In the genomic region with DNA sequence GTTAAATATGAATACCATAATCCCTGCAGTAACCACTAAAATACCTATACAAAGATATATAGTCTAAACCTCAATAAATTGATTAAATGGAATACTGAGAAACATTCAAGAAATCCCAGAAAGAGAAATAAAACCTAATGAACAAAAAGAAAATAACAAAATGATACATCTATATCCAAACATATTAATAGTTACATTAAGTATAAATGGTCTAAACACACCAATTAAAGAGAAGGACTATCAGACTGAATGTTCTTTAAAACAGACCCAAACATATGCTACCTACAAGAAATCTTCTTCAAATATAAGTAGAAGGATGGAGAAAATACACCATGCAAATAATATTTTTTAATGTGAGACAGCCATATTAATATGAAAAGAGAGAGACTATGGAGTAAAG, we compare ENCODE assay signal across 28 cellular contexts.
"Had no signal": no experiment of that assay in that cellular context is flagged by ENCODE, and none has a peak within 500 bp of the region (broad histone marks: within the 10 kb centered on the region; RNA-seq: fewer than 3 reads in every experiment).

No MANE protein-coding gene starts in this region.

- H3K4me3 ChIP-seq: MG63, SJCRH30 had no signal

- H3K9me3 ChIP-seq: SK-N-SH had no signal

- H3K4me1 ChIP-seq: SJCRH30 had no signal

- H3K27me3 ChIP-seq: MG63, SJCRH30 had no signal

- DNase-seq: activated B cell treated with CpG ODN at 0.5 μM for 24 hours; activated CD4-positive, alpha-beta memory T cell treated with anti-CD3 and anti-CD28 coated beads for 36 hours; activated CD4-positive, alpha-beta T cell treated with anti-CD3 and anti-CD28 coated beads for 4 hours; activated CD4-positive, alpha-beta T cell treated with anti-CD3 and anti-CD28 coated beads, Interleukin-2, amount 50 U/mL, for 1 hour; activated CD4-positive, CD25-positive, alpha-beta regulatory T cell treated with anti-CD3 and anti-CD28 coated beads, Interleukin-2, amount 50 U/mL, for 72 hours; activated CD8-positive, alpha-beta memory T cell treated with anti-CD3 and anti-CD28 coated beads, Interleukin-2, amount 50 U/mL, for 4 hours; activated effector memory CD4-positive, alpha-beta T cell treated with Interleukin-2 at 50 U/mL for 16 hours; activated naive CD4-positive, alpha-beta T cell treated with anti-CD3 and anti-CD28 coated beads, Interleukin-2, amount 10 ng/mL, durations not matched to agents 7 days and 5 days; activated naive CD8-positive, alpha-beta T cell treated with anti-CD3 and anti-CD28 coated beads, Interleukin-2, amount 50 U/mL, for 24 hours; activated T-cell treated with anti-CD3 and anti-CD28 coated beads, Interleukin-2, amount 50 U/mL, for 48 hours; anterior cingulate cortex; caudate nucleus; cerebellar nuclear complex; Kasumi-1; MG63; NCI-H1048; NCI-H1105 treated with DMSO at 0.1 percent for 48 hours; NCI-H1436; NCI-H1694; NCI-H1930; NCI-H345; NCI-H524 treated with DMSO at 0.1 percent for 48 hours; SHP77; SJCRH30; SK-N-SH had no signal

- H3K36me3 ChIP-seq: MG63 had no signal

- ATAC-seq: activated naive CD8-positive, alpha-beta T cell treated with anti-CD3 and anti-CD28 coated beads, Interleukin-2, amount 50 U/mL, for 24 hours; Panc1 had no signal

- FAIRE-seq: bronchial epithelial cell, TTC549 had no signal

- H3K27ac ChIP-seq: SJCRH30 had no signal
